Comparison of ENCODE assay signal across 8 cellular contexts in genomic region chr4:130233377-130234047, GRCh38.
DNase-seq lines count a peak whose midpoint lies in the region; ATAC-seq and TF ChIP-seq lines count a peak whose summit lies in the region.

No MANE protein-coding gene starts in this region.

- no peak overlapping the region for H2BK15ac ChIP-seq in H9 (ENCODE audit: low read depth, low read length)

- peak overlapping the region in 2 of 3 experiments; percentile 2 to 5; a peak in 2 of 7 replicates for H3K27ac Mint-ChIP-seq in H9

- no peak overlapping the region for H3T11ph ChIP-seq in H9 (ENCODE audit: low read length)

- ATAC-seq in GM18868 (IDR thresholded peaks at IDR 0.05; ENCODE audit: unreplicated experiment), result peak; percentile 100

- H3K27me3 ChIP-seq in H9 (ENCODE audit: insufficient read depth, low read length), result no peaks in the 10 kb centered on the region

- no peak for TF ChIP-seq CTCF in H9 (conservative IDR thresholded peaks at IDR 0.05)

- no peaks in the 10 kb centered on the region for H3K36me3 ChIP-seq in KOPT-K1 (ENCODE audit: insufficient read depth, low read length)

- no peaks in the 10 kb centered on the region for H4K20me1 ChIP-seq in H9 (ENCODE audit: control insufficient read depth, insufficient read depth, insufficient read length)

- H3K4ac ChIP-seq in H9 (ENCODE audit: low read depth, low read length), result no peak overlapping the region

- H3K27ac ChIP-seq in H9 (ENCODE audit: insufficient read length, low read depth, low read length) (no peak overlapping the region), KOPT-K1 (ENCODE audit: low read depth, low read length, poor library complexity, severe bottlenecking) (peak overlapping the region; percentile 43)

- no peak overlapping the region for H3K56ac ChIP-seq in H9 (ENCODE audit: insufficient read length, low read depth, low read length)

- H3K4me2 ChIP-seq in H9 (ENCODE audit: insufficient read depth, insufficient read length, low read length), result no peak overlapping the region

- no peak overlapping the region for H3K23ac ChIP-seq in H9 (ENCODE audit: insufficient read length, low read depth, low read length)

- H4K91ac ChIP-seq in H9 (ENCODE audit: insufficient read length, low read depth, low read length), result no peak overlapping the region

- no peak overlapping the region for H2AFZ ChIP-seq in H9 (ENCODE audit: low read length)

- H3K9me3 Mint-ChIP-seq in H9, result no peaks in the 10 kb centered on the region

- no peak overlapping the region for H4K5ac ChIP-seq in H9 (ENCODE audit: insufficient read length, low read depth, low read length)

- DNase-seq in H9 (no peak), glomerular visceral epithelial cell (ENCODE audit: extremely low spot score) (peak; percentile 11), NCI-H1105 treated with DMSO at 0.1 percent for 48 hours (lab: John Stamatoyannopoulos, UW) (no peak), NCI-H2171 (lab: John Stamatoyannopoulos, UW) (no peak), SW480 (ENCODE audit: low spot score) (no peak)
- DNase-seq in activated CD4-positive, alpha-beta T cell treated with anti-CD3 and anti-CD28 coated beads for 4 hours, result no peak

- H2AK5ac ChIP-seq in H9 (ENCODE audit: insufficient read length, low read length), result no peak overlapping the region

- no peaks in the 10 kb centered on the region for H3K27me3 Mint-ChIP-seq in H9 (ENCODE audit: low read depth)

- no peaks in the 10 kb centered on the region for H3K79me2 ChIP-seq in H9 (ENCODE audit: insufficient read depth, low read length)

- WGBS in H9 (ENCODE audit: extremely low coverage, insufficient read length, low lambda C conversion rate), result no CpG with 5 or more reads among the region's 3 CpGs

- no peak overlapping the region for H3K9ac ChIP-seq in H9 (ENCODE audit: extremely low read depth, insufficient read length, low read length)

- no peak overlapping the region for H2BK120ac ChIP-seq in H9 (ENCODE audit: low read depth, low read length, poor library complexity, severe bottlenecking)

- H3K23me2 ChIP-seq in H9 (ENCODE audit: insufficient read length, low read depth, low read length, poor library complexity, severe bottlenecking), result no peaks in the 10 kb centered on the region

- no peak overlapping the region for H2BK12ac ChIP-seq in H9 (ENCODE audit: insufficient read length, low read depth, low read length)

- H2BK5ac ChIP-seq in H9 (ENCODE audit: insufficient read length, low read length), result no peak overlapping the region

- no peak overlapping the region for H2BK20ac ChIP-seq in H9 (ENCODE audit: low read depth, low read length, poor library complexity, severe bottlenecking)

- H3K4me3 Mint-ChIP-seq in H9, result no peak overlapping the region

- H3K18ac ChIP-seq in H9 (ENCODE audit: insufficient read length, low read depth, low read length), result no peak overlapping the region

- no peak overlapping the region for H3K14ac ChIP-seq in H9 (ENCODE audit: insufficient read depth, low read length)

- H4K8ac ChIP-seq in H9 (replicated peaks; ENCODE audit: insufficient read length, low read depth, low read length), result no peak overlapping the region

- no peaks in the 10 kb centered on the region for H3K4me1 ChIP-seq in H9 (ENCODE audit: insufficient read depth, low read length)

- H3K4me1 Mint-ChIP-seq in H9, result no peaks in the 10 kb centered on the region

- H3K9me3 ChIP-seq in H9 (ENCODE audit: control insufficient read depth, low read depth, low read length), result no peaks in the 10 kb centered on the region
- no peaks in the 10 kb centered on the region for H3K9me3 ChIP-seq in KOPT-K1 (ENCODE audit: insufficient read depth, low read length, poor library complexity, severe bottlenecking)

- no peaks in the 10 kb centered on the region for H3K79me1 ChIP-seq in H9 (ENCODE audit: insufficient read depth, low read depth, low read length, poor library complexity, severe bottlenecking)

- H3K36me3 Mint-ChIP-seq in H9 (ENCODE audit: insufficient read depth in 1 of 3, low read depth in 3 of 3), result no peaks in the 10 kb centered on the region; a peak in 1 of 7 replicates
